ENCODE assay signal across 1 cellular context in the genomic region with DNA sequence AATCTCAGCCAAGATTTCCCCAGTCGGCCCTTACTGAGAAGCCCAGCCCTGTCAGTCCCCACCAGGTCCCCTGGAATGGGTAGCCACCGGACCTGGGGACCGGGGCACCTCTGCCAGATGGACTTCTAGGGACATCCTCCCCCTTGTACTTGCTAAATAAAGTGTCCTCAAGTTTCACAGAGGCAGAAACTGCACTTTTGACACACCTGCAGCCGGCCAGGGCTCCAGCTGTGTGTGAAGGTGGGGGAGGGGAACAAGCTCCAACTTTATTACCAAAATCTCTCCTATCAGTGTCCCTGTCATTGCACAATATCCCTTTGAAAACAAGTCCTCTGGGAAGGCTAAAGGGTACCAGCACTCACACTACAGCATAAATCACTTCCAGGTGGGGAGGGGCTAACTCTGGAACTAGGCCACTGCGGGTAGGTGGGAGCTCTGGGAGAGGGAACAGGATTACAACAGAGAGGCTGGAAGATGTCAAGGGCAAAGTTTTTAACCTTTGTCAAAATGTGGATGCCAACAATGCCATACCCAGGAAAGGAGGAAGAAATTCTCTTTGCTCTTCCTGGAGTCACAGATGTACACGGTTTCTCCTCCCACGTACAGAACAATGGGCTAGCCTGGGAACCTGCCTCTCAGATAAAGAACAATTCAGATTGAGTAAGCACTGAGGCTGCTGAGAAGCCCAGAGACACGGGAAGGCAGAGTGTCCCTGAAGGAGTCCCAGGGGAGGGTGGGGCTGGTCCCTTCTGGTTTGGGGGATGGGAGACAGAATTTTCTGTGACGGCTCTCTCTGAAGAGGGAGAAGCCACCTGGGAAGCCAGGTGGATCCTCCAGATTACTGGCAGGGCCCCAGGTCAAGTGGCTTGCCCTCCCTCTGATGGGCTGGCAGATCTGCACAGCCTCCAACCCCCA.
TF ChIP-seq lines count a peak whose summit lies in the region.

No MANE protein-coding gene starts in this region.

TF ChIP-seq in HepG2, 621 proteins besides CTCF, POLR2A, EP300 and RAD21 (continued from another document and continues in another):
- TF ChIP-seq, protein P1, sequence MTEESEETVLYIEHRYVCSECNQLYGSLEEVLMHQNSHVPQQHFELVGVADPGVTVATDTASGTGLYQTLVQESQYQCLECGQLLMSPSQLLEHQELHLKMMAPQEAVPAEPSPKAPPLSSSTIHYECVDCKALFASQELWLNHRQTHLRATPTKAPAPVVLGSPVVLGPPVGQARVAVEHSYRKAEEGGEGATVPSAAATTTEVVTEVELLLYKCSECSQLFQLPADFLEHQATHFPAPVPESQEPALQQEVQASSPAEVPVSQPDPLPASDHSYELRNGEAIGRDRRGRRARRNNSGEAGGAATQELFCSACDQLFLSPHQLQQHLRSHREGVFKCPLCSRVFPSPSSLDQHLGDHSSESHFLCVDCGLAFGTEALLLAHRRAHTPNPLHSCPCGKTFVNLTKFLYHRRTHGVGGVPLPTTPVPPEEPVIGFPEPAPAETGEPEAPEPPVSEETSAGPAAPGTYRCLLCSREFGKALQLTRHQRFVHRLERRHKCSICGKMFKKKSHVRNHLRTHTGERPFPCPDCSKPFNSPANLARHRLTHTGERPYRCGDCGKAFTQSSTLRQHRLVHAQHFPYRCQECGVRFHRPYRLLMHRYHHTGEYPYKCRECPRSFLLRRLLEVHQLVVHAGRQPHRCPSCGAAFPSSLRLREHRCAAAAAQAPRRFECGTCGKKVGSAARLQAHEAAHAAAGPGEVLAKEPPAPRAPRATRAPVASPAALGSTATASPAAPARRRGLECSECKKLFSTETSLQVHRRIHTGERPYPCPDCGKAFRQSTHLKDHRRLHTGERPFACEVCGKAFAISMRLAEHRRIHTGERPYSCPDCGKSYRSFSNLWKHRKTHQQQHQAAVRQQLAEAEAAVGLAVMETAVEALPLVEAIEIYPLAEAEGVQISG (CRISPR knock-in tag; IDR thresholded peaks at IDR 0.05) = peak; percentile 71
- no peak for TF ChIP-seq U2AF2 (IDR thresholded peaks at IDR 0.05; ENCODE audit: low read depth, low read length)
- TF ChIP-seq SP1 (IDR thresholded peaks at IDR 0.05) = no peak
- TF ChIP-seq SP1 (CRISPR knock-in tag; IDR thresholded peaks at IDR 0.05) = peak; percentile 8; the same call in 1 of the 2 replicates
- no peak for TF ChIP-seq ELF4 (CRISPR knock-in tag; IDR thresholded peaks at IDR 0.05; ENCODE audit: borderline replicate concordance)
- TF ChIP-seq ZSCAN20 (CRISPR knock-in tag; IDR thresholded peaks at IDR 0.05; ENCODE audit: borderline replicate concordance) = no peak
- no peak for TF ChIP-seq PHF20 (CRISPR knock-in tag; IDR thresholded peaks at IDR 0.05)
- no peak for TF ChIP-seq RFX5 (IDR thresholded peaks at IDR 0.05; ENCODE audit: low read depth, low read length)
- TF ChIP-seq, protein P2, sequence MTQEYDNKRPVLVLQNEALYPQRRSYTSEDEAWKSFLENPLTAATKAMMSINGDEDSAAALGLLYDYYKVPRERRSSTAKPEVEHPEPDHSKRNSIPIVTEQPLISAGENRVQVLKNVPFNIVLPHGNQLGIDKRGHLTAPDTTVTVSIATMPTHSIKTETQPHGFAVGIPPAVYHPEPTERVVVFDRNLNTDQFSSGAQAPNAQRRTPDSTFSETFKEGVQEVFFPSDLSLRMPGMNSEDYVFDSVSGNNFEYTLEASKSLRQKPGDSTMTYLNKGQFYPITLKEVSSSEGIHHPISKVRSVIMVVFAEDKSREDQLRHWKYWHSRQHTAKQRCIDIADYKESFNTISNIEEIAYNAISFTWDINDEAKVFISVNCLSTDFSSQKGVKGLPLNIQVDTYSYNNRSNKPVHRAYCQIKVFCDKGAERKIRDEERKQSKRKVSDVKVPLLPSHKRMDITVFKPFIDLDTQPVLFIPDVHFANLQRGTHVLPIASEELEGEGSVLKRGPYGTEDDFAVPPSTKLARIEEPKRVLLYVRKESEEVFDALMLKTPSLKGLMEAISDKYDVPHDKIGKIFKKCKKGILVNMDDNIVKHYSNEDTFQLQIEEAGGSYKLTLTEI (CRISPR knock-in tag; conservative IDR thresholded peaks at IDR 0.05) = no peak
- TF ChIP-seq, protein P3, sequence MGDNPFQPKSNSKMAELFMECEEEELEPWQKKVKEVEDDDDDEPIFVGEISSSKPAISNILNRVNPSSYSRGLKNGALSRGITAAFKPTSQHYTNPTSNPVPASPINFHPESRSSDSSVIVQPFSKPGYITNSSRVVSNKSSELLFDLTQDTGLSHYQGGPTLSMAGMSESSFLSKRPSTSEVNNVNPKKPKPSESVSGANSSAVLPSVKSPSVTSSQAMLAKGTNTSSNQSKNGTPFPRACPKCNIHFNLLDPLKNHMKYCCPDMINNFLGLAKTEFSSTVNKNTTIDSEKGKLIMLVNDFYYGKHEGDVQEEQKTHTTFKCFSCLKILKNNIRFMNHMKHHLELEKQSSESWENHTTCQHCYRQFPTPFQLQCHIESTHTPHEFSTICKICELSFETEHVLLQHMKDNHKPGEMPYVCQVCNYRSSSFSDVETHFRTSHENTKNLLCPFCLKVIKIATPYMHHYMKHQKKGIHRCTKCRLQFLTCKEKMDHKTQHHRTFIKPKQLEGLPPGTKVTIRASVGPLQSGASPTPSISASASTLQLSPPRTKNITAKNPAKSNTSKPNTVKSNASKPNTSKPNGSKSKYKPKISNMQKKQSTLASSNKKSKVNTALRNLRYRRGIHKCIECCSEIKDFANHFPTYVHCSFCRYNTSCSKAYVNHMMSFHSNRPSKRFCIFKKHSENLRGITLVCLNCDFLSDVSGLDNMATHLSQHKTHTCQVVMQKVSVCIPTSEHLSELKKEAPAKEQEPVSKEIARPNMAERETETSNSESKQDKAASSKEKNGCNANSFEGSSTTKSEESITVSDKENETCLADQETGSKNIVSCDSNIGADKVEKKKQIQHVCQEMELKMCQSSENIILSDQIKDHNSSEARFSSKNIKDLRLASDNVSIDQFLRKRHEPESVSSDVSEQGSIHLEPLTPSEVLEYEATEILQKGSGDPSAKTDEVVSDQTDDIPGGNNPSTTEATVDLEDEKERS (CRISPR knock-in tag; IDR thresholded peaks at IDR 0.05) = no peak
- TF ChIP-seq SKI (IDR thresholded peaks at IDR 0.05; ENCODE audit: partially characterized antibody) = no peak
- TF ChIP-seq ZNF24 (IDR thresholded peaks at IDR 0.05) = 0 out of 2 replicates have a peak, but pooled peaks have one; percentile 15
- TF ChIP-seq MTA1 (CRISPR knock-in tag; IDR thresholded peaks at IDR 0.05; ENCODE audit: borderline replicate concordance) = no peak
- TF ChIP-seq TBX2 (CRISPR knock-in tag; IDR thresholded peaks at IDR 0.05; ENCODE audit: borderline replicate concordance) = peak; percentile 86
- peak; percentile 95; the same call in 1 of the 2 replicates for TF ChIP-seq HOXA9 (CRISPR knock-in tag; IDR thresholded peaks at IDR 0.05; ENCODE audit: borderline replicate concordance)
- TF ChIP-seq SRY (CRISPR knock-in tag; IDR thresholded peaks at IDR 0.05) = no peak
- TF ChIP-seq ZNF225 (CRISPR knock-in tag; IDR thresholded peaks at IDR 0.05) = 0 out of 2 replicates have a peak, but pooled peaks have one; percentile 36
- TF ChIP-seq ZFP90 (CRISPR knock-in tag; IDR thresholded peaks at IDR 0.05; ENCODE audit: borderline replicate concordance) = peak; percentile 77
- no peak for TF ChIP-seq SRF (IDR thresholded peaks at IDR 0.05; ENCODE audit: low read depth, low read length)
- peak; percentile 84 for TF ChIP-seq DPF2 (CRISPR knock-in tag; IDR thresholded peaks at IDR 0.05; ENCODE audit: borderline replicate concordance, low read depth)
- TF ChIP-seq CC2D1A (CRISPR knock-in tag; IDR thresholded peaks at IDR 0.05) = no peak
- 0 out of 2 replicates have a peak, but pooled peaks have one; percentile 38 for TF ChIP-seq NKX3-1 (CRISPR knock-in tag; IDR thresholded peaks at IDR 0.05)
- no peak for TF ChIP-seq KDM3A (CRISPR knock-in tag; IDR thresholded peaks at IDR 0.05; ENCODE audit: low read depth)
- peak; percentile 89 for TF ChIP-seq ZNF292 (CRISPR knock-in tag; IDR thresholded peaks at IDR 0.05; ENCODE audit: borderline replicate concordance, low read depth)
- no peak for TF ChIP-seq FOXM1 (CRISPR knock-in tag; IDR thresholded peaks at IDR 0.05)
- TF ChIP-seq ZNF766 (CRISPR knock-in tag; IDR thresholded peaks at IDR 0.05; ENCODE audit: borderline replicate concordance) = no peak
- no peak; the same call in 1 of the 2 replicates for TF ChIP-seq IRF2 (CRISPR knock-in tag; IDR thresholded peaks at IDR 0.05)
- no peak for TF ChIP-seq EZH2 (conservative IDR thresholded peaks at IDR 0.05; ENCODE audit: low read depth, low read length)
- peak; percentile 41; the same call in 1 of the 2 replicates for TF ChIP-seq ZNF501 (CRISPR knock-in tag; IDR thresholded peaks at IDR 0.05)
- no peak for TF ChIP-seq KLF13 (CRISPR knock-in tag; IDR thresholded peaks at IDR 0.05)
- TF ChIP-seq ZNF546 (CRISPR knock-in tag; conservative IDR thresholded peaks at IDR 0.05) = no peak
- TF ChIP-seq, protein P4, sequence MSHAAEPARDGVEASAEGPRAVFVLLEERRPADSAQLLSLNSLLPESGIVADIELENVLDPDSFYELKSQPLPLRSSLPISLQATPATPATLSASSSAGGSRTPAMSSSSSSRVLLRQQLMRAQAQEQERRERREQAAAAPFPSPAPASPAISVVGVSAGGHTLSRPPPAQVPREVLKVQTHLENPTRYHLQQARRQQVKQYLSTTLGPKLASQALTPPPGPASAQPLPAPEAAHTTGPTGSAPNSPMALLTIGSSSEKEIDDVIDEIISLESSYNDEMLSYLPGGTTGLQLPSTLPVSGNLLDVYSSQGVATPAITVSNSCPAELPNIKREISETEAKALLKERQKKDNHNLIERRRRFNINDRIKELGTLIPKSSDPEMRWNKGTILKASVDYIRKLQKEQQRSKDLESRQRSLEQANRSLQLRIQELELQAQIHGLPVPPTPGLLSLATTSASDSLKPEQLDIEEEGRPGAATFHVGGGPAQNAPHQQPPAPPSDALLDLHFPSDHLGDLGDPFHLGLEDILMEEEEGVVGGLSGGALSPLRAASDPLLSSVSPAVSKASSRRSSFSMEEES (CRISPR knock-in tag; IDR thresholded peaks at IDR 0.05) = no peak
- no peak for TF ChIP-seq MLLT10 (CRISPR knock-in tag; IDR thresholded peaks at IDR 0.05)
- TF ChIP-seq HDAC2 (CRISPR knock-in tag; IDR thresholded peaks at IDR 0.05) = peak; percentile 91
- no peak for TF ChIP-seq ZNF333 (CRISPR knock-in tag; IDR thresholded peaks at IDR 0.05; ENCODE audit: borderline replicate concordance)
- TF ChIP-seq, protein P5, sequence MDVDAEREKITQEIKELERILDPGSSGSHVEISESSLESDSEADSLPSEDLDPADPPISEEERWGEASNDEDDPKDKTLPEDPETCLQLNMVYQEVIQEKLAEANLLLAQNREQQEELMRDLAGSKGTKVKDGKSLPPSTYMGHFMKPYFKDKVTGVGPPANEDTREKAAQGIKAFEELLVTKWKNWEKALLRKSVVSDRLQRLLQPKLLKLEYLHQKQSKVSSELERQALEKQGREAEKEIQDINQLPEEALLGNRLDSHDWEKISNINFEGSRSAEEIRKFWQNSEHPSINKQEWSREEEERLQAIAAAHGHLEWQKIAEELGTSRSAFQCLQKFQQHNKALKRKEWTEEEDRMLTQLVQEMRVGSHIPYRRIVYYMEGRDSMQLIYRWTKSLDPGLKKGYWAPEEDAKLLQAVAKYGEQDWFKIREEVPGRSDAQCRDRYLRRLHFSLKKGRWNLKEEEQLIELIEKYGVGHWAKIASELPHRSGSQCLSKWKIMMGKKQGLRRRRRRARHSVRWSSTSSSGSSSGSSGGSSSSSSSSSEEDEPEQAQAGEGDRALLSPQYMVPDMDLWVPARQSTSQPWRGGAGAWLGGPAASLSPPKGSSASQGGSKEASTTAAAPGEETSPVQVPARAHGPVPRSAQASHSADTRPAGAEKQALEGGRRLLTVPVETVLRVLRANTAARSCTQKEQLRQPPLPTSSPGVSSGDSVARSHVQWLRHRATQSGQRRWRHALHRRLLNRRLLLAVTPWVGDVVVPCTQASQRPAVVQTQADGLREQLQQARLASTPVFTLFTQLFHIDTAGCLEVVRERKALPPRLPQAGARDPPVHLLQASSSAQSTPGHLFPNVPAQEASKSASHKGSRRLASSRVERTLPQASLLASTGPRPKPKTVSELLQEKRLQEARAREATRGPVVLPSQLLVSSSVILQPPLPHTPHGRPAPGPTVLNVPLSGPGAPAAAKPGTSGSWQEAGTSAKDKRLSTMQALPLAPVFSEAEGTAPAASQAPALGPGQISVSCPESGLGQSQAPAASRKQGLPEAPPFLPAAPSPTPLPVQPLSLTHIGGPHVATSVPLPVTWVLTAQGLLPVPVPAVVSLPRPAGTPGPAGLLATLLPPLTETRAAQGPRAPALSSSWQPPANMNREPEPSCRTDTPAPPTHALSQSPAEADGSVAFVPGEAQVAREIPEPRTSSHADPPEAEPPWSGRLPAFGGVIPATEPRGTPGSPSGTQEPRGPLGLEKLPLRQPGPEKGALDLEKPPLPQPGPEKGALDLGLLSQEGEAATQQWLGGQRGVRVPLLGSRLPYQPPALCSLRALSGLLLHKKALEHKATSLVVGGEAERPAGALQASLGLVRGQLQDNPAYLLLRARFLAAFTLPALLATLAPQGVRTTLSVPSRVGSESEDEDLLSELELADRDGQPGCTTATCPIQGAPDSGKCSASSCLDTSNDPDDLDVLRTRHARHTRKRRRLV (CRISPR knock-in tag; IDR thresholded peaks at IDR 0.05) = peak; percentile 68; the same call in 1 of the 2 replicates
- TF ChIP-seq GTF3A (CRISPR knock-in tag; conservative IDR thresholded peaks at IDR 0.05) = no peak
- TF ChIP-seq YY1 (IDR thresholded peaks at IDR 0.05; ENCODE audit: insufficient read depth, insufficient replicate concordance, low read depth, low read length) = peak; percentile 1
- TF ChIP-seq, protein P6, sequence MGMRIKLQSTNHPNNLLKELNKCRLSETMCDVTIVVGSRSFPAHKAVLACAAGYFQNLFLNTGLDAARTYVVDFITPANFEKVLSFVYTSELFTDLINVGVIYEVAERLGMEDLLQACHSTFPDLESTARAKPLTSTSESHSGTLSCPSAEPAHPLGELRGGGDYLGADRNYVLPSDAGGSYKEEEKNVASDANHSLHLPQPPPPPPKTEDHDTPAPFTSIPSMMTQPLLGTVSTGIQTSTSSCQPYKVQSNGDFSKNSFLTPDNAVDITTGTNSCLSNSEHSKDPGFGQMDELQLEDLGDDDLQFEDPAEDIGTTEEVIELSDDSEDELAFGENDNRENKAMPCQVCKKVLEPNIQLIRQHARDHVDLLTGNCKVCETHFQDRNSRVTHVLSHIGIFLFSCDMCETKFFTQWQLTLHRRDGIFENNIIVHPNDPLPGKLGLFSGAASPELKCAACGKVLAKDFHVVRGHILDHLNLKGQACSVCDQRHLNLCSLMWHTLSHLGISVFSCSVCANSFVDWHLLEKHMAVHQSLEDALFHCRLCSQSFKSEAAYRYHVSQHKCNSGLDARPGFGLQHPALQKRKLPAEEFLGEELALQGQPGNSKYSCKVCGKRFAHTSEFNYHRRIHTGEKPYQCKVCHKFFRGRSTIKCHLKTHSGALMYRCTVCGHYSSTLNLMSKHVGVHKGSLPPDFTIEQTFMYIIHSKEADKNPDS (CRISPR knock-in tag; IDR thresholded peaks at IDR 0.05) = peak; percentile 98
- TF ChIP-seq, protein P7, sequence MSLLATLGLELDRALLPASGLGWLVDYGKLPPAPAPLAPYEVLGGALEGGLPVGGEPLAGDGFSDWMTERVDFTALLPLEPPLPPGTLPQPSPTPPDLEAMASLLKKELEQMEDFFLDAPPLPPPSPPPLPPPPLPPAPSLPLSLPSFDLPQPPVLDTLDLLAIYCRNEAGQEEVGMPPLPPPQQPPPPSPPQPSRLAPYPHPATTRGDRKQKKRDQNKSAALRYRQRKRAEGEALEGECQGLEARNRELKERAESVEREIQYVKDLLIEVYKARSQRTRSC (CRISPR knock-in tag; IDR thresholded peaks at IDR 0.05; ENCODE audit: low read depth) = no peak
- no peak for TF ChIP-seq BRCA1 (CRISPR knock-in tag; IDR thresholded peaks at IDR 0.05)
- no peak for TF ChIP-seq GATA4 (IDR thresholded peaks at IDR 0.05; ENCODE audit: borderline replicate concordance, low read depth)
- 0 out of 2 replicates have a peak, but pooled peaks have one; percentile 14 for TF ChIP-seq ZBTB21 (CRISPR knock-in tag; IDR thresholded peaks at IDR 0.05)
- TF ChIP-seq CBFB (CRISPR knock-in tag; IDR thresholded peaks at IDR 0.05) = no peak
